ENCODE assay signal across 8 cellular contexts in the genomic region with DNA sequence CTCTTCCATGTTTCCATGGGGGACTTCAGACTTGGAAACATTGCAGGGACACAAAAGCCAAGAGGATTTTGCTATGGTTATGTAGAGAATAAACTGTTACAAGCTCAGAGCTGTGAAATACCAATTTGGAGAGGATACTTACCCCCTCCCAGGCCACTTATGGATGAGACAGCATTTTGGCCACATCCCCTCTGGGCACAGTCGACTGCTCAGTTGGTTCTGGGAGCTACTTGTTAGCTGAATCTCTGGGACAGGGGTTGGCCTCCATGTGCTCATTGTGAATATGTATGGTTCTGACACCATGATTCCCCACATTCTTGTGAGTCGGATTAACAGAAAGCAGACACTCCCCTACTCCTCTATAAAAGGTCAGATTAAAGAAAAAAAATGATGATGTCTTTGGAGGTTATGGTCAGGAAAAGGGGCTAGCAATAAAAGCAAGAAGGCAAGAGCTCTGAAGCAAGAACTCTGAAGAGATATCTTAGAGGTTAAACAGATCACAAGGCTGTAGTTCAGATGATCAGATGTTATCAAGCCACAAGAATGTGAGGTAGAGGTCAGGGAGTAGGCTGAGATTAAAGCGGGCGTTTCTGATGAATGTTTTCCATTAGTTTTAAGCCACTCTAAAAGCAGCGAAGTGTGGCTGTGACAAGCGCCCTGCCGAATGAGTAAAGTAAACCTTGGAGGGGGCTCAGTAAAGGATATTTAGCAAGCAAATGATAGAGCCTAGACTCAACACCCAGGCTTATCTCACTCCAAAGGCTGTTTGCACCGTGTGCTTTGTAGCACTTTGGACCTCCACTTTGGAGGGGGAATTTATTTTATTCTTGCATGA. TPM values are rescaled to one million over a fixed set of nuclear protein-coding genes. Genes with fewer than 3 reads are reported as not detected.
DNase-seq lines count a peak whose midpoint lies in the region; ATAC-seq and TF ChIP-seq lines count a peak whose summit lies in the region.

No MANE protein-coding gene starts in this region.

- H3K36me3 ChIP-seq in right lobe of liver, result no peaks in the 10 kb centered on the region
- H3K36me3 ChIP-seq in transverse colon, result no peaks in the 10 kb centered on the region

- TF ChIP-seq CTCF in right lobe of liver (IDR thresholded peaks at IDR 0.05) (no peak), transverse colon (IDR thresholded peaks at IDR 0.05) (no peak)

- no peak for TF ChIP-seq POLR2A in right lobe of liver (IDR thresholded peaks at IDR 0.05)
- TF ChIP-seq POLR2A in transverse colon (IDR thresholded peaks at IDR 0.05), result peak; percentile 11

- DNase-seq in activated naive CD4-positive, alpha-beta T cell treated with Interleukin-2 at 50 U/mL for 16 hours, result peak; percentile 27
- DNase-seq in activated naive CD4-positive, alpha-beta T cell (lab: John Stamatoyannopoulos, UW), result no peak
- DNase-seq in activated T-cell treated with anti-CD3 and anti-CD28 coated beads, Interleukin-2, amount 50 U/mL, for 48 hours, result peak; percentile 38 to 44
- no peak for DNase-seq in right lobe of liver
- peak; percentile 33 for DNase-seq in transverse colon
- no peak for DNase-seq in NCI-H226
- no peak for DNase-seq in midbrain (lab: John Stamatoyannopoulos, UW)
- DNase-seq in NCI-H1092 treated with DMSO at 0.1 percent for 48 hours (lab: John Stamatoyannopoulos, UW), result no peak

- WGBS in right lobe of liver (ENCODE audit: insufficient coverage, low coverage, low lambda C conversion rate, missing lambda C conversion rate), result 49% methylated on average over 7 of the region's 8 CpGs
- 29 to 34% methylated on average over 7 to 8 of the region's 8 CpGs for WGBS in transverse colon (ENCODE audit: low coverage in 1 of 2), 2 donors

- H3K27ac ChIP-seq in right lobe of liver (peak overlapping the region in 2 of 3 donors; percentile 42 to 56), transverse colon (peak overlapping the region; percentile 84 to 87 (median 86))

- peak in 2 of 4 donors; percentile 36 to 59 for ATAC-seq in right lobe of liver

- H3K4me3 ChIP-seq in right lobe of liver, result no peak overlapping the region
- no peak overlapping the region for H3K4me3 ChIP-seq in transverse colon

- in situ Hi-C loops in transverse colon (cut with MboI; ENCODE audit: low pct_ligation_motif_present in 1 of 4, low pct_unique_long_range_greater_than_20kb in 1 of 4, low sequenced_read_pairs in 3 of 4), result no loop called here

- intact Hi-C loops in right lobe of liver (cut with DNase I) (no loop called here), transverse colon (cut with DNase I; ENCODE audit: low total_unique reads) (no loop called here)

- H3K4me1 ChIP-seq in right lobe of liver (peaks cover 0 to 33% (median 0%) of the 10 kb centered on the region in 4 donors), transverse colon (peaks cover 29 to 100% (median 61%) of the 10 kb centered on the region in 4 donors)

- H3K27me3 ChIP-seq in right lobe of liver (no peaks in the 10 kb centered on the region), transverse colon (no peaks in the 10 kb centered on the region)

- no peaks in the 10 kb centered on the region for H3K9me3 ChIP-seq in right lobe of liver
- no peaks in the 10 kb centered on the region for H3K9me3 ChIP-seq in transverse colon

- no peak for TF ChIP-seq EP300 in transverse colon (IDR thresholded peaks at IDR 0.05; ENCODE audit: low read depth)

RNA-seq across cellular contexts. Expression of gene STAMBPL1, which starts 17.2 kb away (rescaled TPM):
- total RNA-seq in right lobe of liver (1 to 10 TPM in 5 of 6 experiments, under 1 TPM in 1; 0.66 to 8.0 (median 4.2) TPM), transverse colon (100 to 1,000 TPM in 3 of 4 donors, 10 to 100 TPM in 1; 74.8 to 176 (median 134) TPM)

RNA-seq across cellular contexts. Expression of gene ANKRD22, which starts 45.6 kb away (rescaled TPM):
- total RNA-seq in right lobe of liver, result 1 to 10 TPM in 2 of 6 experiments, under 1 TPM in 1, not detected in 3; 0.54 to 1.2 (median 1.2) TPM
- total RNA-seq in transverse colon, result 10 to 100 TPM in 1 of 4 donors, 1 to 10 TPM in 2, not detected in 1; 3.0 to 12.2 (median 6.1) TPM

RNA-seq across cellular contexts. Expression of gene ACTA2, which starts 55.3 kb away (rescaled TPM):
- total RNA-seq in right lobe of liver (100 to 1,000 TPM in 2 of 6 experiments, 10 to 100 TPM in 4; 15.0 to 127 (median 80.7) TPM), transverse colon (1,000 to 10,000 TPM in 1 of 4 donors, 100 to 1,000 TPM in 3; 403 to 1,827 (median 457) TPM)

Comparison
In these comparisons a context has a peak if more than half of its experiments do, and no peak if none do; other contexts are left out.
1. DNase-seq: peak in activated naive CD4-positive, alpha-beta T cell treated with Interleukin-2 at 50 U/mL for 16 hours (single experiment), activated T-cell treated with anti-CD3 and anti-CD28 coated beads, Interleukin-2, amount 50 U/mL, for 48 hours (2 of 2) and transverse colon (single experiment); none in activated naive CD4-positive, alpha-beta T cell (0 of 4), right lobe of liver (0 of 3), NCI-H226 (single experiment), midbrain (single experiment) and NCI-H1092 treated with DMSO at 0.1 percent for 48 hours (single experiment).
2. RNA of gene STAMBPL1, which starts 17.2 kb away (total RNA-seq): 74.8 to 176 TPM in transverse colon; 0.66 to 8.0 TPM in right lobe of liver; every median in the first group is over 4 times any median in the second.